Comparison of ENCODE assay signal across 23 cellular contexts in the genomic region with DNA sequence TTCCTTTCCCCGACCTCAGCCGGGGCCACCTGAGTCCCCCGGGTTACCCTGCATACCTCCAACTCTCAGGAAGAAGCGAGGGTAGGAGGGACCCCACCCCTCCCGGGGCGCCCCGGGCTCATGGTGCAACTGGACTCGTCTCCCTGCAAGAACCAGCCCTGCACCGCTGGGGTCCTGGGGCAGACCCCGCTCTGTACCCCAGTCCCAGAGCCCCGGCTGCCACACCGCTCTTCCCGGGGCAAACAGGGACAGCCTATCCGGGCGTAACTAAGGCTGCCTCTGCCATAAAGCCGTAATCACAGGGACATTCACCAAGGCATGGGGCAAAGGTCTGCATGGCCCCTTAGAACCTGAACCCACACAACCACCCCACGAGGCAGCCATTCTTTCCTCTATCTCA. TPM values are rescaled to one million over a fixed set of nuclear protein-coding genes. Genes with fewer than 3 reads are reported as not detected.
DNase-seq lines count a peak whose midpoint lies in the region; ATAC-seq and TF ChIP-seq lines count a peak whose summit lies in the region.
"Had no signal": no experiment of that assay in that cellular context is flagged by ENCODE, and none has a peak within 500 bp of the region (broad histone marks: within the 10 kb centered on the region; RNA-seq: fewer than 3 reads in every experiment).

No MANE protein-coding gene starts in this region.

- no peak overlapping the region for H2BK120ac ChIP-seq in IMR-90 (ENCODE audit: low read depth, low read length)

- H3K36me3 ChIP-seq in IMR-90 (ENCODE audit: control insufficient read depth, insufficient read depth, low read length) = no peaks in the 10 kb centered on the region
- H3K36me3 ChIP-seq in duodenal mucosa (ENCODE audit: control insufficient read depth in 1 of 2, insufficient read depth in 2 of 2, low read length in 2 of 2) = no peaks in the 10 kb centered on the region
- no peaks in the 10 kb centered on the region for H3K36me3 ChIP-seq in mucosa of rectum (ENCODE audit: control insufficient read depth in 2 of 2, insufficient read depth in 2 of 2, low read length in 2 of 2)
- H3K36me3 ChIP-seq in upper lobe of right lung = no peaks in the 10 kb centered on the region
- no peaks in the 10 kb centered on the region for H3K36me3 ChIP-seq in CD8-positive, alpha-beta memory T cell (ENCODE audit: insufficient read depth, low read length)
- H3K36me3 ChIP-seq: SJSA1 had no signal

- DNase-seq in IMR-90 = no peak
- no peak for DNase-seq in upper lobe of right lung
- no peak for DNase-seq in DMS79 treated with DMSO at 0.1 percent for 48 hours (lab: John Stamatoyannopoulos, UW)
- no peak for DNase-seq in CD8-positive, alpha-beta memory T cell
- DNase-seq: ACHN; CD4-positive, alpha-beta T cell; DMS 273 treated with DMSO at 0.1 percent for 48 hours; DND-41; NCI-H1092 treated with DMSO at 0.1 percent for 48 hours; NCI-H146; NCI-H2029 treated with DMSO at 0.1 percent for 48 hours; NCI-H226; NCI-H510A treated with DMSO at 0.1 percent for 48 hours; NCI-H748 treated with DMSO at 0.1 percent for 48 hours; NK-92 treated with Interleukin-12 subunit alpha and Interleukin-12 subunit beta, amount 100 ng/mL, for 24 hours had no signal

- H2BK5ac ChIP-seq in IMR-90 (ENCODE audit: low read depth, low read length, poor library complexity, severe bottlenecking) = no peak overlapping the region

- no peak overlapping the region for H2BK15ac ChIP-seq in IMR-90 (ENCODE audit: low read depth, low read length)

- no peaks in the 10 kb centered on the region; the same call in 1 of the 2 replicates for H3K27me3 ChIP-seq in IMR-90 (ENCODE audit: control insufficient read depth, insufficient read depth, low read length)
- H3K27me3 ChIP-seq in duodenal mucosa (ENCODE audit: control insufficient read depth in 1 of 2, insufficient read depth in 2 of 2, low read length in 2 of 2) = no peaks in the 10 kb centered on the region
- H3K27me3 ChIP-seq in mucosa of rectum (ENCODE audit: control insufficient read depth in 2 of 2, insufficient read depth in 2 of 2, low read length in 2 of 2) = no peaks in the 10 kb centered on the region
- H3K27me3 ChIP-seq in upper lobe of right lung = peaks cover 3% of the 10 kb centered on the region
- H3K27me3 ChIP-seq in CD8-positive, alpha-beta memory T cell (ENCODE audit: insufficient read depth, low read length, poor library complexity, severe bottlenecking) = no peaks in the 10 kb centered on the region
- H3K27me3 ChIP-seq: BLaER1, SJSA1 had no signal

- no peaks in the 10 kb centered on the region for H3K79me1 ChIP-seq in IMR-90 (ENCODE audit: low read depth in 1 of 2, low read length in 2 of 2)

- H2AK9ac ChIP-seq in IMR-90 (replicated peaks; ENCODE audit: low read depth, low read length, poor library complexity) = no peak overlapping the region

- no peak for TF ChIP-seq CTCF in IMR-90 (conservative IDR thresholded peaks at IDR 0.05; ENCODE audit: low read depth, low read length)
- TF ChIP-seq CTCF in upper lobe of right lung (IDR thresholded peaks at IDR 0.05) = no peak

- no peaks in the 10 kb centered on the region for H4K20me1 ChIP-seq in IMR-90 (ENCODE audit: insufficient read depth, low read length)
- H4K20me1 ChIP-seq: BLaER1 had no signal

- H4K91ac ChIP-seq in IMR-90 (ENCODE audit: insufficient read depth, low read depth, low read length) = no peak overlapping the region

- H3K9me1 ChIP-seq in IMR-90 (ENCODE audit: insufficient read depth, low read length) = no peaks in the 10 kb centered on the region

- H3K56ac ChIP-seq in IMR-90 (ENCODE audit: extremely low read depth, insufficient read depth, low read length) = no peak overlapping the region

- H3K27me3 Mint-ChIP-seq in CD8-positive, alpha-beta memory T cell = peaks cover 9 to 13% of the 10 kb centered on the region in 2 donors

- H3K4me1 ChIP-seq in IMR-90 (ENCODE audit: control insufficient read depth, insufficient read depth, low read length) (peaks cover 10% of the 10 kb centered on the region), duodenal mucosa (ENCODE audit: control insufficient read depth in 1 of 2, insufficient read depth in 2 of 2, low read length in 2 of 2) (peaks cover 4 to 17% of the 10 kb centered on the region in 2 donors), mucosa of rectum (ENCODE audit: control insufficient read depth in 2 of 2, insufficient read depth in 2 of 2, low read length in 2 of 2) (peaks cover 7 to 21% of the 10 kb centered on the region in 2 donors), upper lobe of right lung (no peaks in the 10 kb centered on the region)
- no peaks in the 10 kb centered on the region for H3K4me1 ChIP-seq in CD8-positive, alpha-beta memory T cell (ENCODE audit: insufficient read depth, low read length)

- no peak overlapping the region for H3K4me3 Mint-ChIP-seq in CD8-positive, alpha-beta memory T cell
- H3K4me3 Mint-ChIP-seq: CD4-positive, alpha-beta T cell had no signal

- in situ Hi-C loops in IMR-90 (cut with MboI; ENCODE audit: low sequenced_read_pairs) = no loop called here

- H3K18ac ChIP-seq in IMR-90 (ENCODE audit: low read depth, low read length) = no peak overlapping the region

- H4K8ac ChIP-seq in IMR-90 (ENCODE audit: low read depth in 2 of 2, low read length in 2 of 2) = no peak overlapping the region

- no peak overlapping the region for H4K5ac ChIP-seq in IMR-90 (ENCODE audit: low read depth, low read length)

- POLR2A ChIA-PET in IMR-90 (lab: Charles Lee; ENCODE audit: unreplicated experiment) = no interaction called here
- POLR2A ChIA-PET in CD8-positive, alpha-beta memory T cell (lab: Charles Lee) = no interaction called here

- CTCF ChIA-PET in IMR-90 (lab: Yijun Ruan, JAX) = no interaction called here
- CTCF ChIA-PET in CD8-positive, alpha-beta memory T cell (lab: Charles Lee) = no interaction called here

- H3K23ac ChIP-seq in IMR-90 (ENCODE audit: low read depth, low read length) = no peak overlapping the region

- 68% methylated on average over 8 of the region's 17 CpGs; no CpG with 5 or more reads in 1 of the 2 experiments for WGBS in IMR-90 (ENCODE audit: extremely low coverage in 2 of 2, insufficient read length in 1 of 2), 2 experiments

- H3K27ac Mint-ChIP-seq in CD8-positive, alpha-beta memory T cell = no peak overlapping the region
- H3K27ac Mint-ChIP-seq: CD4-positive, alpha-beta T cell had no signal

- H3K4me1 Mint-ChIP-seq in CD8-positive, alpha-beta memory T cell = no peaks in the 10 kb centered on the region

- H3K4me2 ChIP-seq in IMR-90 (ENCODE audit: low read depth, low read length) = no peak overlapping the region

- peaks cover 0 to 13% (median 4%) of the 10 kb centered on the region in 5 donors for H3K9me3 Mint-ChIP-seq in CD8-positive, alpha-beta memory T cell
- H3K9me3 Mint-ChIP-seq: CD4-positive, alpha-beta T cell had no signal

- intact Hi-C loops in IMR-90 (cut with micrococcal nuclease) (no loop called here), upper lobe of right lung (cut with DNase I) (no loop called here)

- H3K14ac ChIP-seq in IMR-90 (replicated peaks; ENCODE audit: low read depth, low read length) = no peak overlapping the region

- peaks cover 0 to 7% (median 0%) of the 10 kb centered on the region in 3 donors for H3K36me3 Mint-ChIP-seq in CD8-positive, alpha-beta memory T cell

- no peak overlapping the region for H2AFZ ChIP-seq in IMR-90 (replicated peaks; ENCODE audit: low read length, poor library complexity)

- H3K4ac ChIP-seq in IMR-90 (ENCODE audit: low read depth, low read length) = no peak overlapping the region

- no peak overlapping the region for H3K4me3 ChIP-seq in IMR-90 (ENCODE audit: insufficient read depth, low read depth, low read length)
- peak overlapping the region; percentile 67 to 70 for H3K4me3 ChIP-seq in duodenal mucosa (ENCODE audit: low read depth in 1 of 2, low read length in 2 of 2)
- peak overlapping the region; percentile 59 to 67 for H3K4me3 ChIP-seq in mucosa of rectum (ENCODE audit: low read length in 2 of 2)
- no peak overlapping the region for H3K4me3 ChIP-seq in upper lobe of right lung
- no peak overlapping the region for H3K4me3 ChIP-seq in CD8-positive, alpha-beta memory T cell (ENCODE audit: low read length)
- H3K4me3 ChIP-seq: BLaER1, GM12878, K562, SJSA1 had no signal

- H3K27ac ChIP-seq in IMR-90 (ENCODE audit: insufficient read depth, low read length) (no peak overlapping the region), duodenal mucosa (ENCODE audit: low read depth, low read length) (peak overlapping the region; percentile 34), mucosa of rectum (ENCODE audit: low read depth in 2 of 2, low read length in 2 of 2) (peak overlapping the region; percentile 79 to 89), upper lobe of right lung (no peak overlapping the region)
- H3K27ac ChIP-seq in CD8-positive, alpha-beta memory T cell (ENCODE audit: low read depth, low read length) = no peak overlapping the region
- H3K27ac ChIP-seq: BLaER1, SJSA1 had no signal

- TF ChIP-seq RAD21 in IMR-90 (IDR thresholded peaks at IDR 0.05; ENCODE audit: low read length) = no peak

- BruUV-seq in IMR-90 (replicated peaks; lab: Mats Ljungman, UMichigan) = no TSS peak

- peak overlapping the region; percentile 28; the same call in 1 of the 2 replicates for H2AK5ac ChIP-seq in IMR-90 (ENCODE audit: low read depth, low read length)

- H2BK20ac ChIP-seq in IMR-90 (ENCODE audit: low read depth, low read length) = no peak overlapping the region

- dilution Hi-C loops in IMR-90 (cut with HindIII; ENCODE audit: low sequenced_read_pairs, unreplicated experiment) = no loop called here

- TF ChIP-seq POLR2A in IMR-90 (IDR thresholded peaks at IDR 0.05; ENCODE audit: low read depth, low read length) = no peak

- ATAC-seq in IMR-90 (ENCODE audit: low read depth) = no peak
- peak; percentile 24 for ATAC-seq in upper lobe of right lung
- no peak for ATAC-seq in HG03378 (IDR thresholded peaks at IDR 0.05; ENCODE audit: unreplicated experiment)
- ATAC-seq: GM12878 had no signal

- H3K9ac ChIP-seq in IMR-90 (ENCODE audit: low read depth, low read length) = no peak overlapping the region
- peak overlapping the region; percentile 59 to 64 for H3K9ac ChIP-seq in duodenal mucosa (ENCODE audit: low read depth in 1 of 2, low read length in 2 of 2)
- H3K9ac ChIP-seq in mucosa of rectum (ENCODE audit: low read depth in 1 of 2, low read length in 2 of 2) = peak overlapping the region; percentile 63 to 75

- H3K9me3 ChIP-seq in IMR-90 (ENCODE audit: control insufficient read depth, insufficient read depth, low read length) = peaks cover 6% of the 10 kb centered on the region
- peaks cover 0 to 2% of the 10 kb centered on the region in 2 donors for H3K9me3 ChIP-seq in duodenal mucosa (ENCODE audit: control insufficient read depth in 1 of 2, low read length in 2 of 2)
- no peaks in the 10 kb centered on the region for H3K9me3 ChIP-seq in mucosa of rectum (ENCODE audit: control insufficient read depth in 2 of 2, low read length in 2 of 2)
- H3K9me3 ChIP-seq in upper lobe of right lung = no peaks in the 10 kb centered on the region
- no peaks in the 10 kb centered on the region for H3K9me3 ChIP-seq in CD8-positive, alpha-beta memory T cell (ENCODE audit: low read length)
- H3K9me3 ChIP-seq: Caco-2, SJSA1 had no signal

RNA-seq across cellular contexts. Expression of a gene that starts 6.7 kb away (rescaled TPM):
- total RNA-seq in IMR-90 (2012; rRNA removed) = 16.4 and 19.2 TPM in 2 replicates
- polyA plus RNA-seq in IMR-90 (2012; rRNA removed) = 27.1 and 27.9 TPM in 2 replicates
- polyA plus RNA-seq in IMR-90 (2012; cell fraction: cytosol; rRNA removed) = 9.3 and 16.3 TPM in 2 replicates
- polyA plus RNA-seq in IMR-90 (2012; cell fraction: nucleus; rRNA removed; ENCODE audit: low replicate concordance) = 216 and 262 TPM in 2 replicates
- 64.8 TPM for total RNA-seq in upper lobe of right lung
- total RNA-seq in CD8-positive, alpha-beta memory T cell = 10 to 100 TPM; 36.6 to 41.1 TPM
- 0.85 TPM for polyA plus RNA-seq in CD8-positive, alpha-beta memory T cell

RNA-seq across cellular contexts. Expression of a gene that starts 19.6 kb away (rescaled TPM):
- 9.3 and 10.0 TPM in 2 replicates for total RNA-seq in IMR-90 (2012; rRNA removed)
- polyA plus RNA-seq in IMR-90 (2012; rRNA removed) = 40.1 and 47.1 TPM in 2 replicates
- polyA plus RNA-seq in IMR-90 (2012; cell fraction: cytosol; rRNA removed) = 32.2 and 35.8 TPM in 2 replicates
- 80.3 and 296 TPM in 2 replicates for polyA plus RNA-seq in IMR-90 (2012; cell fraction: nucleus; rRNA removed; ENCODE audit: low replicate concordance)
- total RNA-seq in upper lobe of right lung = 49.2 TPM
- 100 to 1,000 TPM in 1 of 2 experiments, 10 to 100 TPM in 1; 96.6 to 111 TPM for total RNA-seq in CD8-positive, alpha-beta memory T cell
- 26.1 TPM for polyA plus RNA-seq in CD8-positive, alpha-beta memory T cell

RNA-seq across cellular contexts. Expression of a gene that starts 32.2 kb away (rescaled TPM):
- total RNA-seq in IMR-90 (2012; rRNA removed) = 0.28 and 0.36 TPM in 2 replicates
- polyA plus RNA-seq in IMR-90 (2012; rRNA removed) = 1.9 TPM in 2 replicates
- 0.74 and 1.2 TPM in 2 replicates for polyA plus RNA-seq in IMR-90 (2012; cell fraction: cytosol; rRNA removed)
- polyA plus RNA-seq in IMR-90 (2012; cell fraction: nucleus; rRNA removed; ENCODE audit: low replicate concordance) = 4.1 and 11.5 TPM in 2 replicates
- 4.4 TPM for total RNA-seq in upper lobe of right lung
- not detected for total RNA-seq in CD8-positive, alpha-beta memory T cell
- polyA plus RNA-seq in CD8-positive, alpha-beta memory T cell = not detected

RNA-seq across cellular contexts. Expression of a gene that starts 46.0 kb away (rescaled TPM):
- 30.6 and 37.3 TPM in 2 replicates for total RNA-seq in IMR-90 (2012; rRNA removed)
- polyA plus RNA-seq in IMR-90 (2012; rRNA removed) = 52.5 and 54.1 TPM in 2 replicates
- 44.0 and 63.2 TPM in 2 replicates for polyA plus RNA-seq in IMR-90 (2012; cell fraction: cytosol; rRNA removed)
- polyA plus RNA-seq in IMR-90 (2012; cell fraction: nucleus; rRNA removed; ENCODE audit: low replicate concordance) = 74.3 and 81.9 TPM in 2 replicates
- 20.3 TPM for total RNA-seq in upper lobe of right lung
- total RNA-seq in CD8-positive, alpha-beta memory T cell = 10 to 100 TPM; 71.0 to 80.7 TPM
- 51.3 TPM for polyA plus RNA-seq in CD8-positive, alpha-beta memory T cell

Comparison
In these comparisons a context has a peak if more than half of its experiments do, and no peak if none do; other contexts are left out.
1. H3K27ac ChIP-seq: peak in duodenal mucosa (single experiment) and mucosa of rectum (2 of 2); none in IMR-90 (single experiment), upper lobe of right lung (single experiment) and CD8-positive, alpha-beta memory T cell (single experiment).
2. H3K4me3 ChIP-seq: peak in duodenal mucosa (2 of 2) and mucosa of rectum (2 of 2); none in IMR-90 (single experiment), upper lobe of right lung (single experiment) and CD8-positive, alpha-beta memory T cell (single experiment).